ENCODE assay signal across 8 cellular contexts in genomic region chrX:54358424-54359211, GRCh38. TPM values are rescaled to one million over a fixed set of nuclear protein-coding genes. Genes with fewer than 3 reads are reported as not detected.
DNase-seq lines count a peak whose midpoint lies in the region; ATAC-seq, FAIRE-seq and TF ChIP-seq lines count a peak whose summit lies in the region.

No MANE protein-coding gene starts in this region.

- H3K4me2 ChIP-seq in H1 (ENCODE audit: insufficient read depth in 1 of 2, low read depth in 2 of 2, low read length in 2 of 2): peak overlapping the region; percentile 79 to 89
- peak overlapping the region; percentile 40 for H3K4me2 ChIP-seq in mesendoderm (ENCODE audit: low read length)

- DNase-seq in NCI-H2029 treated with DMSO at 0.1 percent for 48 hours (lab: John Stamatoyannopoulos, UW) (peak; percentile 30), H1 (ENCODE audit: low read depth in 1 of 2, low spot score in 2 of 2) (peak; percentile 75 to 81), mesendoderm (peak; percentile 92)
- DNase-seq in activated CD8-positive, alpha-beta T cell treated with anti-CD3 and anti-CD28 coated beads for 36 hours: peak; percentile 56
- peak; percentile 12 for DNase-seq in stimulated activated CD8-positive, alpha-beta memory T cell treated with anti-CD3 and anti-CD28 coated beads, Interleukin-12 subunit alpha, Interleukin-12 subunit beta, amount 100 ng/mL, for 4 hours (ENCODE audit: low read depth)

- H2AFZ ChIP-seq in H1 (ENCODE audit: low read length): no peak overlapping the region

- H3K23me2 ChIP-seq in H1 (ENCODE audit: low read depth, low read length): peaks cover 5% of the 10 kb centered on the region

- H3K18ac ChIP-seq in H1 (ENCODE audit: extremely low read depth, low read length): peak overlapping the region; percentile 78
- H3K18ac ChIP-seq in mesendoderm (ENCODE audit: low read length): peak overlapping the region; percentile 45

- peak; percentile 97 for FAIRE-seq in H1 (lab: Jason Lieb, UNC)

- H2AK5ac ChIP-seq in H1 (ENCODE audit: low read depth, low read length) (no peak overlapping the region), mesendoderm (ENCODE audit: low read length) (no peak overlapping the region)

- H3K27me3 ChIP-seq in H1 (replicated peaks in 1 of 4; ENCODE audit: control insufficient read depth in 3 of 4, extremely low read depth in 1 of 4, insufficient read depth in 3 of 4, low read length in 3 of 4) (no peaks in the 10 kb centered on the region), mesendoderm (ENCODE audit: insufficient read depth, low read length, poor library complexity) (no peaks in the 10 kb centered on the region)

- no peak overlapping the region for H3K23ac ChIP-seq in H1 (ENCODE audit: insufficient read length)
- no peak overlapping the region for H3K23ac ChIP-seq in mesendoderm (ENCODE audit: low read length)

- H3K9me3 Mint-ChIP-seq in activated CD8-positive, alpha-beta T cell treated with anti-CD3 and anti-CD28 coated beads for 36 hours: no peaks in the 10 kb centered on the region

- no peaks in the 10 kb centered on the region for H3K79me1 ChIP-seq in H1 (ENCODE audit: low read depth, low read length)
- no peaks in the 10 kb centered on the region for H3K79me1 ChIP-seq in mesendoderm (ENCODE audit: low read length)

- H3K4me3 ChIP-seq in H1 (ENCODE audit: extremely low read depth in 1 of 4, insufficient read depth in 2 of 4, low read depth in 3 of 4, low read length in 4 of 4): peak overlapping the region; percentile 37 to 99 (median 42)
- no peak overlapping the region for H3K4me3 ChIP-seq in mesendoderm (ENCODE audit: low read length)

- H4K8ac ChIP-seq in H1 (ENCODE audit: extremely low read depth, insufficient read depth, low read length): peak overlapping the region; percentile 96
- no peak overlapping the region for H4K8ac ChIP-seq in mesendoderm (ENCODE audit: low read depth, low read length)

- H4K20me1 ChIP-seq in H1 (replicated peaks in 1 of 2; ENCODE audit: control insufficient read depth in 1 of 2, insufficient read depth in 2 of 2, low read length in 2 of 2): no peaks in the 10 kb centered on the region

- H3K79me2 ChIP-seq in H1 (ENCODE audit: control insufficient read depth in 1 of 2, insufficient read depth in 2 of 2, low read length in 2 of 2) (peaks cover 0 to 32% of the 10 kb centered on the region in 2 experiments; a peak in 2 of 4 replicates), mesendoderm (ENCODE audit: control insufficient read depth, insufficient read depth, low read length) (peaks cover 5% of the 10 kb centered on the region)

- no peak for TF ChIP-seq CTCF in activated CD8-positive, alpha-beta T cell treated with anti-CD3 and anti-CD28 coated beads for 36 hours (IDR thresholded peaks at IDR 0.05)
- no peak for TF ChIP-seq CTCF in H1 (IDR thresholded peaks at IDR 0.05; ENCODE audit: control extremely low read depth in 1 of 3, insufficient read depth in 1 of 3, low read depth in 1 of 3, low read length in 3 of 3)

- H3K4ac ChIP-seq in H1 (replicated peaks; ENCODE audit: insufficient read length, low read depth, low read length): no peak overlapping the region
- peak overlapping the region; percentile 55 for H3K4ac ChIP-seq in mesendoderm (ENCODE audit: low read depth, low read length)

- TF ChIP-seq RAD21 in H1 (IDR thresholded peaks at IDR 0.05 in 1 of 2, conservative IDR thresholded peaks at IDR 0.05 in 1 of 2; ENCODE audit: low read depth in 2 of 2, low read length in 2 of 2): no peak

- H3K14ac ChIP-seq in H1 (ENCODE audit: insufficient read length): no peak overlapping the region

- H2BK5ac ChIP-seq in H1 (ENCODE audit: low read depth, low read length) (peak overlapping the region; percentile 90), mesendoderm (ENCODE audit: low read length) (no peak overlapping the region)

- H3K27ac ChIP-seq in H1 (ENCODE audit: low read depth, low read length) (peak overlapping the region; percentile 96), mesendoderm (ENCODE audit: low read depth, low read length) (peak overlapping the region; percentile 94)

- H4K5ac ChIP-seq in H1 (ENCODE audit: insufficient read length, low read depth, low read length) (peak overlapping the region; percentile 67), mesendoderm (ENCODE audit: low read length) (peak overlapping the region; percentile 21)

- WGBS in H1 (ENCODE audit: extremely low coverage in 1 of 2, insufficient coverage in 1 of 2, insufficient read length in 1 of 2, insufficient replicate concordance in 2 of 2, low coverage in 1 of 2, low lambda C conversion rate in 2 of 2, missing lambda C conversion rate in 1 of 2), 2 experiments: 2% methylated on average over 29 of the region's 54 CpGs; no CpG with 5 or more reads in 1 of the 2 experiments
- no CpG with 5 or more reads among the region's 54 CpGs for WGBS in mesendoderm (ENCODE audit: extremely low coverage, insufficient coverage, low lambda C conversion rate)

- CTCF ChIA-PET in activated CD8-positive, alpha-beta T cell treated with anti-CD3 and anti-CD28 coated beads for 36 hours (lab: Charles Lee): no interaction called here
- CTCF ChIA-PET in H1 (lab: Charles Lee; ENCODE audit: partially characterized antibody): no interaction called here

- peak overlapping the region; percentile 50; the same call in 1 of the 2 replicates for H2BK12ac ChIP-seq in H1 (ENCODE audit: low read depth, low read length)

- H3K4me1 Mint-ChIP-seq in activated CD8-positive, alpha-beta T cell treated with anti-CD3 and anti-CD28 coated beads for 36 hours (ENCODE audit: low read depth): peaks cover 9% of the 10 kb centered on the region

- no peaks in the 10 kb centered on the region for H3K9me3 ChIP-seq in H1 (ENCODE audit: insufficient read depth in 2 of 2, low read depth in 1 of 2, low read length in 1 of 2)

- no peak overlapping the region for H3K27ac Mint-ChIP-seq in activated CD8-positive, alpha-beta T cell treated with anti-CD3 and anti-CD28 coated beads for 36 hours

- intact Hi-C loops in activated CD8-positive, alpha-beta T cell treated with anti-CD3 and anti-CD28 coated beads for 36 hours (cut with micrococcal nuclease): no loop called here

- no peaks in the 10 kb centered on the region for H3K36me3 Mint-ChIP-seq in activated CD8-positive, alpha-beta T cell treated with anti-CD3 and anti-CD28 coated beads for 36 hours (ENCODE audit: low read depth)

- H3K9ac ChIP-seq in H1 (replicated peaks in 1 of 4; ENCODE audit: extremely low read depth in 1 of 4, low read depth in 3 of 4, low read length in 3 of 4) (peak overlapping the region in 3 of 4 experiments; percentile 51 to 82 (median 77); a peak in 6 of 7 replicates), mesendoderm (ENCODE audit: low read length) (peak overlapping the region; percentile 63)

- H3K4me3 Mint-ChIP-seq in activated CD8-positive, alpha-beta T cell treated with anti-CD3 and anti-CD28 coated beads for 36 hours: peak overlapping the region; percentile 76

- peak overlapping the region; percentile 82 for H3K56ac ChIP-seq in H1 (replicated peaks; ENCODE audit: insufficient read length, low read depth, low read length)
- peak overlapping the region; percentile 80 for H3K56ac ChIP-seq in mesendoderm (ENCODE audit: low read length)

- no peak overlapping the region for H2BK15ac ChIP-seq in H1 (ENCODE audit: low read length)
- H2BK15ac ChIP-seq in mesendoderm (replicated peaks; ENCODE audit: low read depth): no peak overlapping the region

- peaks cover 29% of the 10 kb centered on the region for H3K27me3 Mint-ChIP-seq in activated CD8-positive, alpha-beta T cell treated with anti-CD3 and anti-CD28 coated beads for 36 hours

- H3K4me1 ChIP-seq in H1 (replicated peaks in 1 of 4; ENCODE audit: control insufficient read depth in 3 of 4, insufficient read depth in 4 of 4, low read length in 3 of 4): peaks cover 0 to 5% (median 2%) of the 10 kb centered on the region in 4 experiments; a peak in 3 of 7 replicates
- no peaks in the 10 kb centered on the region for H3K4me1 ChIP-seq in mesendoderm (ENCODE audit: control insufficient read depth, low read depth, low read length)

- H3K36me3 ChIP-seq in H1 (ENCODE audit: control insufficient read depth in 2 of 4, insufficient read depth in 4 of 4, low read length in 3 of 4): no peaks in the 10 kb centered on the region
- H3K36me3 ChIP-seq in mesendoderm (ENCODE audit: control insufficient read depth, insufficient read depth, low read length): no peaks in the 10 kb centered on the region

- POLR2A ChIA-PET in activated CD8-positive, alpha-beta T cell treated with anti-CD3 and anti-CD28 coated beads for 36 hours (lab: Charles Lee): interaction anchor here (0.9 kb wide), 1 partner anchor 58 kb away, joined by 3 read pairs; no protein-coding TSS in a partner anchor
- POLR2A ChIA-PET in H1 (lab: Charles Lee; ENCODE audit: partially characterized antibody): interaction anchor here (0.7 to 1.8 kb wide), 12 partner anchors 10 to 191 kb away, joined by 3 to 6 read pairs (median 4); partner anchors contain the start of gene FAM120C

- no peak overlapping the region for H2BK120ac ChIP-seq in H1 (replicated peaks; ENCODE audit: low read depth, low read length)
- peak overlapping the region; percentile 17 for H2BK120ac ChIP-seq in mesendoderm (ENCODE audit: low read depth, low read length)

- TF ChIP-seq EP300 in H1 (IDR thresholded peaks at IDR 0.05; ENCODE audit: borderline replicate concordance in 1 of 2, low read depth in 2 of 2, low read length in 2 of 2): no peak

- no peak; a peak in 2 of 3 replicates for TF ChIP-seq POLR2A in H1 (IDR thresholded peaks at IDR 0.05; ENCODE audit: control extremely low read depth in 1 of 2, low read depth in 2 of 2, low read length in 2 of 2)

- no peak overlapping the region for H2BK20ac ChIP-seq in H1 (ENCODE audit: low read length)

- H4K91ac ChIP-seq in H1 (replicated peaks; ENCODE audit: insufficient read length, low read length): peak overlapping the region; percentile 89

- peak; percentile 77 for ATAC-seq in GM19351 (IDR thresholded peaks at IDR 0.05; ENCODE audit: unreplicated experiment)
- peak; percentile 50 for ATAC-seq in activated CD8-positive, alpha-beta T cell treated with anti-CD3 and anti-CD28 coated beads for 36 hours
- ATAC-seq in GM19467 (IDR thresholded peaks at IDR 0.05; ENCODE audit: unreplicated experiment): no peak
- no peak for ATAC-seq in GM18517 (IDR thresholded peaks at IDR 0.05; ENCODE audit: unreplicated experiment)

TF ChIP-seq in H1, 55 proteins besides CTCF, POLR2A, EP300 and RAD21 (continues in another document):
- TF ChIP-seq SP4 (IDR thresholded peaks at IDR 0.05; ENCODE audit: low read length): no peak

RNA-seq across cellular contexts. Expression of gene WNK3, which starts 0.8 kb away (rescaled TPM):
- under 1 TPM; 0.45 to 0.47 TPM for total RNA-seq in activated CD8-positive, alpha-beta T cell treated with anti-CD3 and anti-CD28 coated beads for 36 hours
- 37.1 and 37.5 TPM in 2 replicates for total RNA-seq in H1 (2021; fragmentation: NEBNext Ultra II Directional; extraction: Animal tissue kit (Norgen Biotek cat#: 25700))
- polyA plus RNA-seq in H1 (2011; rRNA removed): 3.7 and 5.5 TPM in 2 replicates
- polyA plus RNA-seq in H1 (2011; cell fraction: cytosol; rRNA removed): 6.7 TPM
- polyA plus RNA-seq in H1 (2011; cell fraction: nucleus; rRNA removed): 4.0 TPM
- 3.9 to 7.4 TPM (median 4.9 TPM) in 4 replicates for polyA plus RNA-seq in H1 (2012, experiment 1 of 2)
- polyA plus RNA-seq in H1 (2012, experiment 2 of 2): 0.47 TPM
- polyA plus RNA-seq in H1 (2013, experiment 1 of 2): 5.3 TPM
- 5.6 TPM for polyA plus RNA-seq in H1 (2013, experiment 2 of 2)
- 40.6 and 64.0 TPM in 2 replicates for polyA minus RNA-seq in H1 (2011; rRNA and poly(A)+ RNA removed)
- 22.8 TPM for polyA minus RNA-seq in H1 (2011; cell fraction: cytosol; rRNA and poly(A)+ RNA removed)
- polyA minus RNA-seq in H1 (2011; cell fraction: nucleus; rRNA and poly(A)+ RNA removed): 29.9 TPM
- 6.2 TPM for polyA plus RNA-seq in mesendoderm (2013, experiment 1 of 2)
- 6.0 TPM for polyA plus RNA-seq in mesendoderm (2013, experiment 2 of 2)

Comparison
In these comparisons a context has a peak if more than half of its experiments do, and no peak if none do; other contexts are left out.
1. ATAC-seq: peak in GM19351 (single experiment) and activated CD8-positive, alpha-beta T cell treated with anti-CD3 and anti-CD28 coated beads for 36 hours (single experiment); none in GM19467 (single experiment) and GM18517 (single experiment).
2. DNase-seq: peak in every context shown above with its lines; median percentile 92 in mesendoderm; 78 in H1; 56 in activated CD8-positive, alpha-beta T cell treated with anti-CD3 and anti-CD28 coated beads for 36 hours; 30 in NCI-H2029 treated with DMSO at 0.1 percent for 48 hours; 12 in stimulated activated CD8-positive, alpha-beta memory T cell treated with anti-CD3 and anti-CD28 coated beads, Interleukin-12 subunit alpha, Interleukin-12 subunit beta, amount 100 ng/mL, for 4 hours.
3. RNA of gene WNK3, which starts 0.8 kb away (total RNA-seq): 37.1 to 37.5 TPM in H1; 0.45 to 0.47 TPM in activated CD8-positive, alpha-beta T cell treated with anti-CD3 and anti-CD28 coated beads for 36 hours; every median in the first group is over 10 times any median in the second.